14 cellular contexts compared by ENCODE assay signal in the genomic region with DNA sequence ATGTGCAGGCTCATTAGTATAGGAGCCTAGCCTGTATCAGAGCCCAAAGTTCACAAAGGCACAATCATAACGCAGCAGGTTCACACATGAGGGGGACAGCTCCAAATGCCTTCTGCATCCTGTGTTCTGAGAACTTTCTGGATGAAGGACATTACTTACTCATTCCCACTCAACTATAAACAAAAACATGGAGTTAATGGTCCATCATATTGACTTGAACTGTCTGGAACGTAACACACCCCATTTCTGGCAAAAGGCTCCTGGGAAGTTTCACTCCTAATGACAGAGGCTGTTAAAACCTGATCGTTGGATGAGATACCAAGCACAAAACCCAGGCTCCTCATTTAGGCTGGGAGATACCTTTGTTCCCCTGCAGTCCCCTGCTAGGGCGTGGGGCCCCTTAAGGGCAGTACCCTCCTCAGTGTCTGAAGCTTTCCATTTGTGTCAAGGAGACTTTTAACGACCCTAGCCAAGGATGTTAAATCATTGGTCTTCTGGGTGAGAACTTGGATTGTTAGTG.
"Had no signal": no experiment of that assay in that cellular context is flagged by ENCODE, and none has a peak within 500 bp of the region (broad histone marks: within the 10 kb centered on the region; RNA-seq: fewer than 3 reads in every experiment).

No MANE protein-coding gene starts in this region.

- H3K27me3 ChIP-seq: ascending aorta, right atrium auricular region, suprapubic skin, upper lobe of left lung had no signal

- H3K36me3 ChIP-seq: ascending aorta, right atrium auricular region, suprapubic skin, upper lobe of left lung had no signal

- H3K9me3 ChIP-seq: ascending aorta, right atrium auricular region, suprapubic skin, upper lobe of left lung had no signal

- DNase-seq: activated CD4-positive, alpha-beta T cell treated with anti-CD3 and anti-CD28 coated beads for 1 hour; activated gamma-delta T cell; immature natural killer cell; midbrain; T-helper 2 cell; upper lobe of left lung had no signal

- H3K4me3 ChIP-seq: ascending aorta, coronary artery, lung, right atrium auricular region, suprapubic skin, upper lobe of left lung had no signal

- H3K27ac ChIP-seq: ascending aorta, coronary artery, right atrium auricular region, suprapubic skin, upper lobe of left lung, VCaP had no signal

- ATAC-seq: esophagus mucosa, left lobe of liver had no signal
